ENCODE assay signal across 24 cellular contexts in the genomic region with DNA sequence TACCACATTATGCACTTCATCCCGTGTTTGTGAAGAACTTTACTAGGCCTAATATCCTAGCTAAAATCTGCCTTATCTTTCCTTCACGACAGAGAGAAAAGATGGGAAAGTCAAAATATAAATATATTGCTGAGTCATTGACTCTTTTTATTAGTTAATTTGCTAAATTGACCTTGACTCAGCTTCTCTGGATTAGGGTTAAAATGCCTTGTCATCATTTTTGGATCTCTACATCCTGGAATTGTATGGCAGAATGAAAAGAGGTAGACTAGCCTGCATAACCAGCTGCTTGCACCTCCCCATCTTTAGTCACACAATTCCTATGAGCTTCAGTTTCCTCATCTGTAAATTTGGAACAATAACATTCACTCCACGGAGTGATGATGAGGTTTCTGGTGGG.
"Had no signal": no experiment of that assay in that cellular context is flagged by ENCODE, and none has a peak within 500 bp of the region (broad histone marks: within the 10 kb centered on the region; RNA-seq: fewer than 3 reads in every experiment).

No MANE protein-coding gene starts in this region.

- H3K9me3 ChIP-seq: gastrocnemius medialis, right atrium auricular region, tibial nerve had no signal

- H3K27me3 ChIP-seq: gastrocnemius medialis, right atrium auricular region, tibial nerve had no signal

- H3K4me1 ChIP-seq: gastrocnemius medialis, parathyroid adenoma, right atrium auricular region, tibial nerve had no signal

- FAIRE-seq: bronchial epithelial cell, colon, keratinocyte had no signal

- H3K4me3 ChIP-seq: gastrocnemius medialis, right atrium auricular region, tibial nerve had no signal

- H2AFZ ChIP-seq: parathyroid adenoma had no signal

- ATAC-seq: activated CD8-positive, alpha-beta T cell treated with anti-CD3 and anti-CD28 coated beads for 36 hours; activated naive CD8-positive, alpha-beta T cell treated with anti-CD3 and anti-CD28 coated beads, Interleukin-2, amount 50 U/mL, for 24 hours; gastrocnemius medialis; left colon; naive thymus-derived CD8-positive, alpha-beta T cell had no signal

- DNase-seq: activated B cell treated with CpG ODN at 0.5 μM for 24 hours; activated CD4-positive, alpha-beta T cell treated with anti-CD3 and anti-CD28 coated beads, Interleukin-2, amount 50 U/mL, for 1 hour; activated CD8-positive, alpha-beta T cell treated with anti-CD3 and anti-CD28 coated beads for 36 hours; activated naive CD8-positive, alpha-beta T cell treated with anti-CD3 and anti-CD28 coated beads, Interleukin-2, amount 50 U/mL, for 24 hours; activated T-cell treated with anti-CD3 and anti-CD28 coated beads, Interleukin-2, amount 50 U/mL, for 48 hours; amygdala; dermis blood vessel endothelial cell; effector CD4-positive, alpha-beta T cell; gastrocnemius medialis; glutamatergic neuron; left colon; mammary epithelial cell; midbrain; naive thymus-derived CD8-positive, alpha-beta T cell; nucleus accumbens; stimulated activated CD4-positive, alpha-beta T cell treated with anti-CD3 and anti-CD28 coated beads, Interleukin-2, amount 100 ng/mL, for 48 hours; stimulated activated naive CD4-positive, alpha-beta T cell treated with Interleukin-2 at 50 U/mL for 16 hours; T-helper 2 cell had no signal

- H3K79me2 ChIP-seq: parathyroid adenoma had no signal

- H3K27ac ChIP-seq: gastrocnemius medialis, parathyroid adenoma, right atrium auricular region, tibial nerve had no signal

- H3K9ac ChIP-seq: parathyroid adenoma had no signal

- H3K36me3 ChIP-seq: gastrocnemius medialis, right atrium auricular region, tibial nerve had no signal
